22 cellular contexts compared by ENCODE assay signal in genomic region chr22:40235418-40235817, GRCh38. TPM values are rescaled to one million over a fixed set of nuclear protein-coding genes. Genes with fewer than 3 reads are reported as not detected.
DNase-seq lines count a peak whose midpoint lies in the region; ATAC-seq and TF ChIP-seq lines count a peak whose summit lies in the region.
"Had no signal": no experiment of that assay in that cellular context is flagged by ENCODE, and none has a peak within 500 bp of the region (broad histone marks: within the 10 kb centered on the region; RNA-seq: fewer than 3 reads in every experiment).

No MANE protein-coding gene starts in this region.

- dilution Hi-C loops in mammary epithelial cell (cut with HindIII; ENCODE audit: low sequenced_read_pairs), result no loop called here

- H3K36me3 ChIP-seq in mammary epithelial cell (ENCODE audit: insufficient read depth, low read length) (no peaks in the 10 kb centered on the region), breast epithelium (no peaks in the 10 kb centered on the region)
- H3K36me3 ChIP-seq: uterus had no signal

- H3K4me1 ChIP-seq in mammary epithelial cell (ENCODE audit: insufficient read depth, low read length) (peaks cover 46% of the 10 kb centered on the region), breast epithelium (peaks cover 0 to 11% of the 10 kb centered on the region in 2 donors)

- intact Hi-C loops in mammary epithelial cell (cut with micrococcal nuclease), result no loop called here
- intact Hi-C loops in breast epithelium (cut with DNase I; ENCODE audit: low total_unique reads), result no loop called here
- intact Hi-C loops in activated T-helper 2 cell treated with anti-CD3 and anti-CD28 coated beads, Interferon-gamma antibody, Interleukin-2, Interleukin-4, amounts not matched to agents 10 μg/mL and 5 μg/mL and 100 μg/mL, durations not matched to agents 14 hours and 24 hours and 36 hours (cut with micrococcal nuclease), result no loop called here

- H4K20me1 ChIP-seq in mammary epithelial cell (ENCODE audit: insufficient read depth, low read length), result no peaks in the 10 kb centered on the region

- no peak for TF ChIP-seq POLR2A in breast epithelium (IDR thresholded peaks at IDR 0.05)

- 10% methylated on average over 4 of the region's 4 CpGs for WGBS in mammary epithelial cell (ENCODE audit: low coverage, missing lambda C conversion rate)

- H3K79me2 ChIP-seq in mammary epithelial cell (ENCODE audit: insufficient read depth, low read length), result peaks cover 65% of the 10 kb centered on the region

- DNase-seq in mammary epithelial cell, result no peak
- no peak for DNase-seq in breast epithelium (ENCODE audit: low spot score in 2 of 2)
- DNase-seq in M059J (ENCODE audit: low read depth), result peak; percentile 26
- DNase-seq in kidney tubule cell (ENCODE audit: low spot score), result peak; percentile 35
- DNase-seq in AML-193 (lab: John Stamatoyannopoulos, UW), result no peak
- no peak for DNase-seq in activated T-helper 2 cell treated with anti-CD3 and anti-CD28 coated beads, Interferon-gamma antibody, Interleukin-2, Interleukin-4, amounts not matched to agents 10 μg/mL and 5 μg/mL and 100 μg/mL, durations not matched to agents 14 hours and 24 hours and 36 hours (ENCODE audit: low spot score)
- DNase-seq: activated CD8-positive, alpha-beta T cell treated with anti-CD3 and anti-CD28 coated beads for 36 hours; activated naive CD4-positive, alpha-beta T cell treated with Interleukin-2 at 50 U/mL for 16 hours; activated T-cell treated with anti-CD3 and anti-CD28 coated beads, Interleukin-2, amount 50 U/mL, for 1 hour; anterior cingulate cortex; central memory CD4-positive, alpha-beta T cell; dorsolateral prefrontal cortex; GOT3; heart left ventricle; NCI-H774; OCI-M1; SHP77 treated with DMSO at 0.1 percent for 48 hours; uterus had no signal

- no peaks in the 10 kb centered on the region for H3K9me3 Mint-ChIP-seq in activated T-helper 2 cell treated with anti-CD3 and anti-CD28 coated beads, Interferon-gamma antibody, Interleukin-2, Interleukin-4, amounts not matched to agents 10 μg/mL and 5 μg/mL and 100 μg/mL, durations not matched to agents 14 hours and 24 hours and 36 hours
- H3K9me3 Mint-ChIP-seq: activated CD8-positive, alpha-beta T cell treated with anti-CD3 and anti-CD28 coated beads for 36 hours had no signal

- in situ Hi-C loops in mammary epithelial cell (cut with MboI; ENCODE audit: low sequenced_read_pairs in 2 of 2), result no loop called here

- H3K27ac Mint-ChIP-seq in activated T-helper 2 cell treated with anti-CD3 and anti-CD28 coated beads, Interferon-gamma antibody, Interleukin-2, Interleukin-4, amounts not matched to agents 10 μg/mL and 5 μg/mL and 100 μg/mL, durations not matched to agents 14 hours and 24 hours and 36 hours, result no peak overlapping the region
- H3K27ac Mint-ChIP-seq: activated CD8-positive, alpha-beta T cell treated with anti-CD3 and anti-CD28 coated beads for 36 hours had no signal

- peaks cover 32% of the 10 kb centered on the region for H3K4me1 Mint-ChIP-seq in activated T-helper 2 cell treated with anti-CD3 and anti-CD28 coated beads, Interferon-gamma antibody, Interleukin-2, Interleukin-4, amounts not matched to agents 10 μg/mL and 5 μg/mL and 100 μg/mL, durations not matched to agents 14 hours and 24 hours and 36 hours (ENCODE audit: low read depth)

- H3K27ac ChIP-seq in mammary epithelial cell (ENCODE audit: insufficient read depth, low read depth, low read length) (no peak overlapping the region), breast epithelium (no peak overlapping the region)
- H3K27ac ChIP-seq: dorsolateral prefrontal cortex, heart left ventricle, HL-60, uterus had no signal

- no peaks in the 10 kb centered on the region for H3K27me3 Mint-ChIP-seq in activated T-helper 2 cell treated with anti-CD3 and anti-CD28 coated beads, Interferon-gamma antibody, Interleukin-2, Interleukin-4, amounts not matched to agents 10 μg/mL and 5 μg/mL and 100 μg/mL, durations not matched to agents 14 hours and 24 hours and 36 hours (ENCODE audit: low read depth)
- H3K27me3 Mint-ChIP-seq: activated CD8-positive, alpha-beta T cell treated with anti-CD3 and anti-CD28 coated beads for 36 hours had no signal

- no peak overlapping the region for H3K4me3 ChIP-seq in mammary epithelial cell (replicated peaks in 1 of 3; ENCODE audit: insufficient read depth in 1 of 3, low read depth in 2 of 3, low read length in 3 of 3)
- no peak overlapping the region for H3K4me3 ChIP-seq in breast epithelium
- H3K4me3 ChIP-seq: dorsolateral prefrontal cortex, heart left ventricle, uterus had no signal

- no peaks in the 10 kb centered on the region for H3K9me3 ChIP-seq in mammary epithelial cell (replicated peaks; ENCODE audit: insufficient read depth, low read length)
- no peaks in the 10 kb centered on the region for H3K9me3 ChIP-seq in breast epithelium
- H3K9me3 ChIP-seq: heart left ventricle, uterus had no signal

- no peak overlapping the region for H2AFZ ChIP-seq in mammary epithelial cell (ENCODE audit: low read depth, low read length)

- peaks cover 16% of the 10 kb centered on the region for H3K36me3 Mint-ChIP-seq in activated T-helper 2 cell treated with anti-CD3 and anti-CD28 coated beads, Interferon-gamma antibody, Interleukin-2, Interleukin-4, amounts not matched to agents 10 μg/mL and 5 μg/mL and 100 μg/mL, durations not matched to agents 14 hours and 24 hours and 36 hours (ENCODE audit: low read depth)

- no peak overlapping the region for H3K9ac ChIP-seq in mammary epithelial cell (ENCODE audit: insufficient read depth, low read length)

- no peaks in the 10 kb centered on the region for H3K27me3 ChIP-seq in mammary epithelial cell (ENCODE audit: insufficient read depth, low read length)
- no peaks in the 10 kb centered on the region for H3K27me3 ChIP-seq in breast epithelium
- H3K27me3 ChIP-seq: dorsolateral prefrontal cortex, heart left ventricle, uterus had no signal

- H3K4me3 Mint-ChIP-seq in activated T-helper 2 cell treated with anti-CD3 and anti-CD28 coated beads, Interferon-gamma antibody, Interleukin-2, Interleukin-4, amounts not matched to agents 10 μg/mL and 5 μg/mL and 100 μg/mL, durations not matched to agents 14 hours and 24 hours and 36 hours (ENCODE audit: low read depth), result no peak overlapping the region
- H3K4me3 Mint-ChIP-seq: activated CD8-positive, alpha-beta T cell treated with anti-CD3 and anti-CD28 coated beads for 36 hours had no signal

- ATAC-seq in HG03521 (IDR thresholded peaks at IDR 0.05; ENCODE audit: unreplicated experiment), result no peak
- no peak for ATAC-seq in HG03354 (IDR thresholded peaks at IDR 0.05; ENCODE audit: poor library complexity, severe bottlenecking, unreplicated experiment)
- ATAC-seq: activated CD4-positive, CD25-positive, alpha-beta regulatory T cell treated with anti-CD3 and anti-CD28 coated beads, Interleukin-2, amount 50 U/mL, for 24 hours; activated CD8-positive, alpha-beta T cell treated with anti-CD3 and anti-CD28 coated beads for 36 hours; heart left ventricle had no signal

- H3K4me2 ChIP-seq in mammary epithelial cell (ENCODE audit: insufficient read depth, low read depth, low read length), result peak overlapping the region; percentile 24

- TF ChIP-seq CTCF in mammary epithelial cell (conservative IDR thresholded peaks at IDR 0.05 in 1 of 2, IDR thresholded peaks at IDR 0.05 in 1 of 2; ENCODE audit: extremely low read depth in 1 of 2, insufficient read depth in 1 of 2, low read depth in 1 of 2, low read length in 2 of 2) (no peak), breast epithelium (IDR thresholded peaks at IDR 0.05) (no peak)

- CTCF ChIA-PET in mammary epithelial cell (lab: Charles Lee; ENCODE audit: low non-redundant PET), result no interaction called here

- BruUV-seq in mammary epithelial cell (replicated peaks; lab: Mats Ljungman, UMichigan), result no TSS peak

RNA-seq across cellular contexts. Expression of gene TNRC6B, which starts 57.7 kb away (rescaled TPM):
- total RNA-seq in mammary epithelial cell, result 10 to 100 TPM; 25.2 to 27.3 TPM
- 7.6 TPM for polyA plus RNA-seq in mammary epithelial cell
- 52.8 TPM for polyA minus RNA-seq in mammary epithelial cell
- total RNA-seq in breast epithelium, result 10 to 100 TPM; 32.8 to 53.1 (median 39.7) TPM
- total RNA-seq in M059J (2014; rRNA removed; shearing (Covaris generic)), result 5.4 and 31.2 TPM in 2 replicates
- 28.0 and 34.1 TPM in 2 replicates for total RNA-seq in activated T-helper 2 cell treated with anti-CD3 and anti-CD28 coated beads, Interferon-gamma antibody, Interleukin-2, Interleukin-4, amounts not matched to agents 10 μg/mL and 5 μg/mL and 100 μg/mL, durations not matched to agents 14 hours and 24 hours and 36 hours

Comparison
In these comparisons a context has a peak if more than half of its experiments do, and no peak if none do; other contexts are left out.
1. DNase-seq: peak in M059J (single experiment) and kidney tubule cell (single experiment); none in mammary epithelial cell (single experiment), breast epithelium (0 of 2), AML-193 (0 of 2) and activated T-helper 2 cell treated with anti-CD3 and anti-CD28 coated beads, Interferon-gamma antibody, Interleukin-2, Interleukin-4, amounts not matched to agents 10 μg/mL and 5 μg/mL and 100 μg/mL, durations not matched to agents 14 hours and 24 hours and 36 hours (single experiment).